In genomic region chr16:566475-567361, GRCh38 we compare ENCODE assay signal across 1 cellular context.
TF ChIP-seq lines count a peak whose summit lies in the region.

Gene NHLRC4, plus strand, starts transcription at chr16:567005. Its CDS starts 1,043 bp downstream, at chr16:568048.

TF ChIP-seq in K562, 482 proteins besides CTCF, POLR2A, EP300 and RAD21 (continued from another document and continues in another):
- TF ChIP-seq ZNF592 (IDR thresholded peaks at IDR 0.05) = peak; percentile 83
- peak; percentile 47; the same call in 1 of the 2 replicates for TF ChIP-seq MYC (IDR thresholded peaks at IDR 0.05; ENCODE audit: low read depth, low read length)
- no peak for TF ChIP-seq MYC (CRISPR knock-in tag; IDR thresholded peaks at IDR 0.05; ENCODE audit: borderline replicate concordance, low read depth)
- TF ChIP-seq ARNT (IDR thresholded peaks at IDR 0.05) = peak in 1 of 2 experiments; percentile 71; a peak in 1 of 4 replicates
- TF ChIP-seq ZNF431 (CRISPR knock-in tag; IDR thresholded peaks at IDR 0.05) = no peak
- TF ChIP-seq CCAR2 (IDR thresholded peaks at IDR 0.05; ENCODE audit: low read depth, low read length) = no peak
- no peak for TF ChIP-seq ZNF695 (CRISPR knock-in tag; IDR thresholded peaks at IDR 0.05)
- no peak for TF ChIP-seq ZNF282 (CRISPR knock-in tag; IDR thresholded peaks at IDR 0.05)
- no peak for TF ChIP-seq NR1H2 (CRISPR knock-in tag; IDR thresholded peaks at IDR 0.05)
- no peak for TF ChIP-seq ZFP36 (IDR thresholded peaks at IDR 0.05; ENCODE audit: low read depth, low read length, partially characterized antibody)
- TF ChIP-seq MGA (IDR thresholded peaks at IDR 0.05) = no peak; the same call in 1 of the 2 replicates
- TF ChIP-seq FIP1L1 (IDR thresholded peaks at IDR 0.05; ENCODE audit: low read depth, low read length, poor library complexity, severe bottlenecking) = no peak
- no peak for TF ChIP-seq ID3 (CRISPR knock-in tag; IDR thresholded peaks at IDR 0.05)
- TF ChIP-seq ID3 (tag; IDR thresholded peaks at IDR 0.05) = no peak
- no peak for TF ChIP-seq ELK1 (CRISPR knock-in tag; IDR thresholded peaks at IDR 0.05)
- no peak for TF ChIP-seq PHF21A (IDR thresholded peaks at IDR 0.05; ENCODE audit: borderline replicate concordance, low read depth)
- TF ChIP-seq CBX2 (IDR thresholded peaks at IDR 0.05; ENCODE audit: insufficient read depth, low read length, poor library complexity, severe bottlenecking) = no peak
- TF ChIP-seq TEAD4 (IDR thresholded peaks at IDR 0.05; ENCODE audit: low read length) = peak; percentile 44; the same call in 1 of the 2 replicates
- no peak for TF ChIP-seq TEAD4 (CRISPR knock-in tag; IDR thresholded peaks at IDR 0.05; ENCODE audit: borderline replicate concordance)
- TF ChIP-seq ZNF3 (CRISPR knock-in tag; IDR thresholded peaks at IDR 0.05) = no peak
- TF ChIP-seq PCBP1 (IDR thresholded peaks at IDR 0.05; ENCODE audit: low read depth, low read length, poor library complexity, severe bottlenecking) = no peak
- TF ChIP-seq HLTF (IDR thresholded peaks at IDR 0.05) = no peak
- TF ChIP-seq GTF2F1 (IDR thresholded peaks at IDR 0.05; ENCODE audit: low read depth, low read length) = no peak
- TF ChIP-seq YY1 (IDR thresholded peaks at IDR 0.05; ENCODE audit: borderline replicate concordance in 1 of 3, control insufficient read depth in 1 of 3, extremely low read depth in 1 of 3, insufficient read depth in 3 of 3, insufficient read length in 1 of 3, insufficient replicate concordance in 2 of 3, low read depth in 1 of 3, low read length in 2 of 3) = no peak
- TF ChIP-seq TFE3 (CRISPR knock-in tag; IDR thresholded peaks at IDR 0.05) = no peak
- TF ChIP-seq NR4A1 (CRISPR knock-in tag; IDR thresholded peaks at IDR 0.05) = no peak
- TF ChIP-seq NR4A1 (tag; IDR thresholded peaks at IDR 0.05) = no peak
- no peak for TF ChIP-seq XRCC3 (IDR thresholded peaks at IDR 0.05)
- TF ChIP-seq SMAD2 (IDR thresholded peaks at IDR 0.05; ENCODE audit: low read depth, low read length) = no peak
- 0 out of 2 replicates have a peak, but pooled peaks have one; percentile 39 for TF ChIP-seq REST (CRISPR knock-in tag; IDR thresholded peaks at IDR 0.05; ENCODE audit: low read depth)
- no peak for TF ChIP-seq TEAD2 (tag; IDR thresholded peaks at IDR 0.05)
- TF ChIP-seq PKNOX1 (IDR thresholded peaks at IDR 0.05) = no peak
- peak; percentile 94 for TF ChIP-seq ZFX (CRISPR knock-in tag; IDR thresholded peaks at IDR 0.05)
- no peak for TF ChIP-seq SNAPC5 (CRISPR knock-in tag; IDR thresholded peaks at IDR 0.05)
- no peak for TF ChIP-seq CBX8 (IDR thresholded peaks at IDR 0.05; ENCODE audit: borderline replicate concordance, extremely low read depth, low read depth, low read length, poor library complexity, severe bottlenecking)
